Comparison of ENCODE assay signal across 22 cellular contexts in genomic region chr9:86807577-86807976, GRCh38.
DNase-seq lines count a peak whose midpoint lies in the region; ATAC-seq and TF ChIP-seq lines count a peak whose summit lies in the region.
"Had no signal": no experiment of that assay in that cellular context is flagged by ENCODE, and none has a peak within 500 bp of the region (broad histone marks: within the 10 kb centered on the region; RNA-seq: fewer than 3 reads in every experiment).

No MANE protein-coding gene starts in this region.

- no peaks in the 10 kb centered on the region for H4K20me1 ChIP-seq in neural progenitor cell (ENCODE audit: low read depth)

- no peak overlapping the region for H3K27ac Mint-ChIP-seq in neural progenitor cell
- H3K27ac Mint-ChIP-seq: activated naive CD4-positive, alpha-beta T cell treated with anti-CD3 and anti-CD28 coated beads, Interleukin-2, amount 50 U/mL, for 24 hours; CD4-positive, alpha-beta T cell; memory B cell had no signal

- H3K27me3 ChIP-seq in left ventricle myocardium inferior (ENCODE audit: low read depth) (no peaks in the 10 kb centered on the region), neural progenitor cell (no peaks in the 10 kb centered on the region), WERI-Rb-1 (ENCODE audit: insufficient read depth, low read depth, severe bottlenecking) (peaks cover 56% of the 10 kb centered on the region)

- H3F3A ChIP-seq in neural progenitor cell (ENCODE audit: low read depth) = peaks cover 14% of the 10 kb centered on the region

- peaks cover 10% of the 10 kb centered on the region for H3K27me3 Mint-ChIP-seq in neural progenitor cell (ENCODE audit: insufficient read depth, low read depth)
- H3K27me3 Mint-ChIP-seq: activated naive CD4-positive, alpha-beta T cell treated with anti-CD3 and anti-CD28 coated beads, Interleukin-2, amount 50 U/mL, for 24 hours; CD4-positive, alpha-beta T cell; memory B cell had no signal

- intact Hi-C loops in Right ventricle myocardium inferior (cut with DNase I) = no loop called here
- intact Hi-C loops in cardiac septum (cut with DNase I) = no loop called here
- intact Hi-C loops in left ventricle myocardium inferior (cut with micrococcal nuclease) = no loop called here

- TF ChIP-seq CTCF in left ventricle myocardium inferior (IDR thresholded peaks at IDR 0.05; ENCODE audit: borderline replicate concordance) (no peak), neural progenitor cell (IDR thresholded peaks at IDR 0.05) (no peak), WERI-Rb-1 (IDR thresholded peaks at IDR 0.05; ENCODE audit: low read depth, low read length) (no peak)

- H3K9me3 Mint-ChIP-seq in neural progenitor cell = peaks cover 11% of the 10 kb centered on the region
- H3K9me3 Mint-ChIP-seq: activated naive CD4-positive, alpha-beta T cell treated with anti-CD3 and anti-CD28 coated beads, Interleukin-2, amount 50 U/mL, for 24 hours had no signal

- H3K4me3 Mint-ChIP-seq in neural progenitor cell = no peak overlapping the region
- H3K4me3 Mint-ChIP-seq: activated naive CD4-positive, alpha-beta T cell treated with anti-CD3 and anti-CD28 coated beads, Interleukin-2, amount 50 U/mL, for 24 hours; CD4-positive, alpha-beta T cell; memory B cell had no signal

- DNase-seq in Right ventricle myocardium inferior (ENCODE audit: missing footprints) = no peak
- no peak for DNase-seq in cardiac septum (ENCODE audit: low spot score)
- DNase-seq in left ventricle myocardium inferior = no peak
- peak; percentile 78 for DNase-seq in neural progenitor cell (ENCODE audit: low spot score)
- DNase-seq in WERI-Rb-1 = no peak
- DNase-seq: 8988T; activated CD4-positive, CD25-positive, alpha-beta regulatory T cell treated with anti-CD3 and anti-CD28 coated beads, Interleukin-2, amount 50 U/mL, for 72 hours; activated CD8-positive, alpha-beta memory T cell treated with anti-CD3 and anti-CD28 coated beads, Interleukin-2, amount 50 U/mL, for 48 hours; CD4-positive, alpha-beta T cell; cerebellar nuclear complex; NCI-H1930; NCI-H524; stimulated activated CD4-positive, alpha-beta T cell treated with anti-CD3 and anti-CD28 coated beads, Interleukin-2, amount 100 ng/mL, for 24 hours; T-helper 1 cell; trophoblast cell had no signal

- H3K9ac ChIP-seq in neural progenitor cell = no peak overlapping the region

- peak overlapping the region; percentile 70 for H3K27ac ChIP-seq in left ventricle myocardium inferior (replicated peaks)
- no peak overlapping the region for H3K27ac ChIP-seq in neural progenitor cell
- H3K27ac ChIP-seq in WERI-Rb-1 = no peak overlapping the region
- H3K27ac ChIP-seq: epithelial cell of prostate had no signal

- peak overlapping the region; percentile 63 for H3K4me2 ChIP-seq in neural progenitor cell

- no peaks in the 10 kb centered on the region for H3K9me3 ChIP-seq in left ventricle myocardium inferior (replicated peaks)
- H3K9me3 ChIP-seq in neural progenitor cell (ENCODE audit: low read depth) = no peaks in the 10 kb centered on the region
- no peaks in the 10 kb centered on the region for H3K9me3 ChIP-seq in WERI-Rb-1 (ENCODE audit: severe bottlenecking)

- H3K4me1 Mint-ChIP-seq in neural progenitor cell = peaks cover 22% of the 10 kb centered on the region
- H3K4me1 Mint-ChIP-seq: activated naive CD4-positive, alpha-beta T cell treated with anti-CD3 and anti-CD28 coated beads, Interleukin-2, amount 50 U/mL, for 24 hours; memory B cell had no signal

- H3K36me3 Mint-ChIP-seq in neural progenitor cell = no peaks in the 10 kb centered on the region
- H3K36me3 Mint-ChIP-seq: activated naive CD4-positive, alpha-beta T cell treated with anti-CD3 and anti-CD28 coated beads, Interleukin-2, amount 50 U/mL, for 24 hours; memory B cell had no signal

- no peaks in the 10 kb centered on the region for H3K79me2 ChIP-seq in neural progenitor cell (ENCODE audit: low read depth)

- no peak overlapping the region for H3K4me3 ChIP-seq in left ventricle myocardium inferior
- H3K4me3 ChIP-seq in neural progenitor cell = no peak overlapping the region
- no peak overlapping the region for H3K4me3 ChIP-seq in WERI-Rb-1 (ENCODE audit: low read depth, low read length)

- H3K4me1 ChIP-seq in left ventricle myocardium inferior = no peaks in the 10 kb centered on the region
- H3K4me1 ChIP-seq in neural progenitor cell = peaks cover 21% of the 10 kb centered on the region

- peak overlapping the region; percentile 94 for H2AFZ ChIP-seq in neural progenitor cell (replicated peaks)

- ATAC-seq in Right ventricle myocardium inferior (peak; percentile 58), HG03039 (IDR thresholded peaks at IDR 0.05; ENCODE audit: unreplicated experiment) (no peak), HG02981 (IDR thresholded peaks at IDR 0.05; ENCODE audit: unreplicated experiment) (no peak), HG03159 (IDR thresholded peaks at IDR 0.05; ENCODE audit: unreplicated experiment) (no peak)
- ATAC-seq: Panc1 had no signal

- H3K36me3 ChIP-seq in left ventricle myocardium inferior = no peaks in the 10 kb centered on the region
- H3K36me3 ChIP-seq in neural progenitor cell = no peaks in the 10 kb centered on the region
- no peaks in the 10 kb centered on the region for H3K36me3 ChIP-seq in WERI-Rb-1
